Comparison of ENCODE assay signal across 11 cellular contexts in genomic region chr19:44260695-44261446, GRCh38. TPM values are rescaled to one million over a fixed set of nuclear protein-coding genes. Genes with fewer than 3 reads are reported as not detected.
DNase-seq lines count a peak whose midpoint lies in the region; ATAC-seq, FAIRE-seq and TF ChIP-seq lines count a peak whose summit lies in the region.
"Had no signal": no experiment of that assay in that cellular context is flagged by ENCODE, and none has a peak within 500 bp of the region (broad histone marks: within the 10 kb centered on the region; RNA-seq: fewer than 3 reads in every experiment).

No MANE protein-coding gene starts in this region.

- no peak overlapping the region for H2AK5ac ChIP-seq in mesenchymal stem cell (ENCODE audit: low read length, severe bottlenecking)

- H3K36me3 ChIP-seq in right atrium auricular region (no peaks in the 10 kb centered on the region), mesenchymal stem cell (ENCODE audit: control insufficient read depth in 1 of 2, insufficient read depth in 2 of 2, low read depth in 1 of 2, low read length in 2 of 2) (peaks cover 0 to under 1% of the 10 kb centered on the region in 2 experiments), kidney (ENCODE audit: control insufficient read depth in 1 of 2, insufficient read depth in 2 of 2, low read length in 2 of 2) (peaks cover 0 to 1% of the 10 kb centered on the region in 2 donors)

- FAIRE-seq in kidney (lab: Jason Lieb, UNC), result no peak
- FAIRE-seq: urothelium cell line had no signal

- DNase-seq in right cardiac atrium, result no peak
- DNase-seq in right atrium auricular region (ENCODE audit: low spot score), result no peak
- DNase-seq in activated naive CD8-positive, alpha-beta T cell treated with anti-CD3 and anti-CD28 coated beads for 36 hours, result no peak
- peak; percentile 23 for DNase-seq in mesenchymal stem cell
- no peak for DNase-seq in kidney
- DNase-seq in NCI-H1048 (lab: John Stamatoyannopoulos, UW), result no peak
- no peak for DNase-seq in ACHN
- DNase-seq: heart right ventricle, Karpas-422 had no signal

- H3K4me1 Mint-ChIP-seq in activated naive CD8-positive, alpha-beta T cell treated with anti-CD3 and anti-CD28 coated beads for 36 hours, result peaks cover 2% of the 10 kb centered on the region

- H2BK12ac ChIP-seq in mesenchymal stem cell (ENCODE audit: low read length in 2 of 2), result no peak overlapping the region

- ATAC-seq in right cardiac atrium (no peak), HG02840 (IDR thresholded peaks at IDR 0.05; ENCODE audit: low FRiP score, unreplicated experiment) (no peak)

- 59% methylated on average over 6 of the region's 6 CpGs for WGBS in right cardiac atrium
- WGBS in mesenchymal stem cell, result 58% methylated on average over 3 of the region's 6 CpGs

- H3K4me3 Mint-ChIP-seq in activated naive CD8-positive, alpha-beta T cell treated with anti-CD3 and anti-CD28 coated beads for 36 hours, result peak overlapping the region; percentile 73

- no peak overlapping the region for H3K27ac Mint-ChIP-seq in activated naive CD8-positive, alpha-beta T cell treated with anti-CD3 and anti-CD28 coated beads for 36 hours

- H3K4me3 ChIP-seq in right cardiac atrium (ENCODE audit: low read length) (peak overlapping the region; percentile 62), right atrium auricular region (peak overlapping the region in 1 of 2 donors; percentile 55), mesenchymal stem cell (ENCODE audit: insufficient read depth in 1 of 2, low read depth in 1 of 2, low read length in 2 of 2) (peak overlapping the region in 1 of 2 experiments; percentile 73), kidney (ENCODE audit: low read length in 2 of 2) (peak overlapping the region in 1 of 2 donors; percentile 66)

- H3K9ac ChIP-seq in mesenchymal stem cell (ENCODE audit: low read length) (no peak overlapping the region), kidney (ENCODE audit: low read length in 2 of 2) (no peak overlapping the region)

- H4K91ac ChIP-seq in mesenchymal stem cell (ENCODE audit: low read length), result no peak overlapping the region

- H3K27me3 Mint-ChIP-seq in activated naive CD8-positive, alpha-beta T cell treated with anti-CD3 and anti-CD28 coated beads for 36 hours, result no peaks in the 10 kb centered on the region

- H2AFZ ChIP-seq in mesenchymal stem cell (ENCODE audit: low read depth, low read length), result no peak overlapping the region

- no peak overlapping the region for H4K8ac ChIP-seq in mesenchymal stem cell (ENCODE audit: low read length)

- H3K14ac ChIP-seq in mesenchymal stem cell (ENCODE audit: low read length in 2 of 2), result no peak overlapping the region

- H3K27me3 ChIP-seq in right cardiac atrium (ENCODE audit: control insufficient read depth, insufficient read depth), result no peaks in the 10 kb centered on the region
- no peaks in the 10 kb centered on the region for H3K27me3 ChIP-seq in right atrium auricular region
- no peaks in the 10 kb centered on the region for H3K27me3 ChIP-seq in mesenchymal stem cell (ENCODE audit: control insufficient read depth in 1 of 2, insufficient read depth in 1 of 2, low read length in 2 of 2)
- H3K27me3 ChIP-seq: heart right ventricle had no signal

- H3K23ac ChIP-seq in mesenchymal stem cell (ENCODE audit: low read length in 2 of 2), result no peak overlapping the region

- TF ChIP-seq CTCF in right atrium auricular region (IDR thresholded peaks at IDR 0.05), result no peak
- no peak for TF ChIP-seq CTCF in kidney (IDR thresholded peaks at IDR 0.05; ENCODE audit: borderline replicate concordance, extremely low read depth, insufficient read depth)

- H3K9me3 ChIP-seq in right cardiac atrium (ENCODE audit: control insufficient read depth, low read length) (peaks cover 2% of the 10 kb centered on the region), right atrium auricular region (peaks cover 0 to 47% of the 10 kb centered on the region in 2 donors), mesenchymal stem cell (ENCODE audit: control insufficient read depth, low read length) (peaks cover 50% of the 10 kb centered on the region), kidney (ENCODE audit: control insufficient read depth in 1 of 2, low read length in 2 of 2) (peaks cover 7 to 53% of the 10 kb centered on the region in 2 donors)

- no peak overlapping the region for H3K18ac ChIP-seq in mesenchymal stem cell (ENCODE audit: low read depth in 1 of 2, low read length in 2 of 2)

- no peak overlapping the region for H2BK15ac ChIP-seq in mesenchymal stem cell (ENCODE audit: low read depth, poor library complexity, severe bottlenecking)

- H3K36me3 Mint-ChIP-seq in activated naive CD8-positive, alpha-beta T cell treated with anti-CD3 and anti-CD28 coated beads for 36 hours, result peaks cover 32% of the 10 kb centered on the region

- H3K27ac ChIP-seq in right cardiac atrium (ENCODE audit: low read length) (no peak overlapping the region), right atrium auricular region (peak overlapping the region in 1 of 2 donors; percentile 81), mesenchymal stem cell (ENCODE audit: low read length, poor library complexity, severe bottlenecking) (no peak overlapping the region), kidney (ENCODE audit: low read depth in 2 of 2, low read length in 2 of 2) (no peak overlapping the region)

- intact Hi-C loops in right cardiac atrium (cut with DNase I), result no loop called here
- intact Hi-C loops in kidney (cut with DNase I), result no loop called here

- peak overlapping the region; percentile 55 for H3K4me2 ChIP-seq in mesenchymal stem cell (ENCODE audit: low read length, poor library complexity, severe bottlenecking)

- H3K4me1 ChIP-seq in right cardiac atrium (ENCODE audit: control insufficient read depth, insufficient read depth, low read length) (no peaks in the 10 kb centered on the region), right atrium auricular region (no peaks in the 10 kb centered on the region), mesenchymal stem cell (ENCODE audit: control insufficient read depth, insufficient read depth, low read depth, low read length) (peaks cover 4% of the 10 kb centered on the region), kidney (ENCODE audit: control insufficient read depth in 1 of 2, insufficient read depth in 1 of 2, low read depth in 1 of 2, low read length in 2 of 2) (no peaks in the 10 kb centered on the region)

- H3K9me3 Mint-ChIP-seq in activated naive CD8-positive, alpha-beta T cell treated with anti-CD3 and anti-CD28 coated beads for 36 hours, result peaks cover 57% of the 10 kb centered on the region

- H3K4ac ChIP-seq in mesenchymal stem cell (ENCODE audit: low read depth in 1 of 2, low read length in 2 of 2), result no peak overlapping the region

- H3K79me1 ChIP-seq in mesenchymal stem cell (replicated peaks; ENCODE audit: low read length, poor library complexity, severe bottlenecking), result no peaks in the 10 kb centered on the region

- no peak overlapping the region for H2BK120ac ChIP-seq in mesenchymal stem cell (ENCODE audit: low read depth, low read length)

- in situ Hi-C loops in ACHN (cut with HindIII; ENCODE audit: low pct_ligation_motif_present, low pct_unique_long_range_greater_than_20kb, low sequenced_read_pairs), result no loop called here

- H2BK5ac ChIP-seq in mesenchymal stem cell (ENCODE audit: low read depth, low read length, poor library complexity, severe bottlenecking), result no peak overlapping the region

RNA-seq across cellular contexts. Expression of gene ZNF233, which starts 1.2 kb away (rescaled TPM):
- total RNA-seq in right cardiac atrium (1 to 10 TPM; 3.4 to 8.8 (median 6.4) TPM), right atrium auricular region (1 to 10 TPM; 3.8 to 5.2 TPM), kidney (1.9 TPM)
- polyA plus RNA-seq in right cardiac atrium (3.2 TPM), kidney (ENCODE audit: insufficient read depth, low read depth, low replicate concordance) (2.5 TPM)
- under 1 TPM; 0.16 to 0.32 TPM for total RNA-seq in activated naive CD8-positive, alpha-beta T cell treated with anti-CD3 and anti-CD28 coated beads for 36 hours
- polyA plus RNA-seq in mesenchymal stem cell (2013, experiment 1 of 2), result 1.1 TPM
- polyA plus RNA-seq in mesenchymal stem cell (2013, experiment 2 of 2), result 1.3 TPM

RNA-seq across cellular contexts. Expression of gene ZNF235, which starts 44.0 kb away (rescaled TPM):
- total RNA-seq in right cardiac atrium, result 1 to 10 TPM; 5.0 to 5.2 (median 5.1) TPM
- polyA plus RNA-seq in right cardiac atrium, result 3.0 TPM
- total RNA-seq in right atrium auricular region, result 1 to 10 TPM; 3.0 to 4.5 TPM
- total RNA-seq in activated naive CD8-positive, alpha-beta T cell treated with anti-CD3 and anti-CD28 coated beads for 36 hours, result 1 to 10 TPM; 3.8 to 4.7 TPM
- 2.5 TPM for polyA plus RNA-seq in mesenchymal stem cell (2013, experiment 1 of 2)
- polyA plus RNA-seq in mesenchymal stem cell (2013, experiment 2 of 2), result 2.5 TPM
- total RNA-seq in kidney, result 9.4 TPM
- 3.0 TPM for polyA plus RNA-seq in kidney (ENCODE audit: insufficient read depth, low read depth, low replicate concordance)

RNA-seq across cellular contexts. Expression of gene ZNF227, which starts 48.5 kb away (rescaled TPM):
- total RNA-seq in right cardiac atrium (10 to 100 TPM; 13.2 to 16.0 (median 15.0) TPM), right atrium auricular region (1 to 10 TPM; 6.6 to 6.9 TPM), kidney (22.3 TPM)
- polyA plus RNA-seq in right cardiac atrium (5.2 TPM), kidney (ENCODE audit: insufficient read depth, low read depth, low replicate concordance) (5.0 TPM)
- total RNA-seq in activated naive CD8-positive, alpha-beta T cell treated with anti-CD3 and anti-CD28 coated beads for 36 hours, result 10 to 100 TPM; 24.2 to 24.5 TPM
- 7.2 TPM for polyA plus RNA-seq in mesenchymal stem cell (2013, experiment 1 of 2)
- polyA plus RNA-seq in mesenchymal stem cell (2013, experiment 2 of 2), result 6.2 TPM
